In the genomic region with DNA sequence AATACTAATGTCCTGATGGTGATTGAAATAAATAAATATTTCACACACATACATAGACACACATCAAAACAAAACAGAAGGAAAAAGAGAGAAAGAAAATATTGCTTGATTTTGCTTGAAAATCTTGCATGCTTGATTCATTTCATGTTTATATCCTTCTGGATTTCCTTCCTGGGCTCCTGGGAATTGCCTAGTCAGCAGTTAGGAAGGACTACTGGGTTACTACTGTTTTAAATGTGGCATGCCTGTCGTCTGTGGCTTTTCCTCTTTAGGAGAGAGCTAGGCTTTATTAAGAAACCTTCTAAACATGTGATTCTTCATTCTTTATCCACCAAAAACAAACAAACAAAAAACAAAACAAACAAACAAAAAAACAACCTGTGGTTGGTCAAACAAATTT, we compare ENCODE assay signal across 28 cellular contexts.
DNase-seq lines count a peak whose midpoint lies in the region; ATAC-seq, FAIRE-seq and TF ChIP-seq lines count a peak whose summit lies in the region.
"Had no signal": no experiment of that assay in that cellular context is flagged by ENCODE, and none has a peak within 500 bp of the region (broad histone marks: within the 10 kb centered on the region; RNA-seq: fewer than 3 reads in every experiment).

No MANE protein-coding gene starts in this region.

- H3K27me3 Mint-ChIP-seq in HFFc6 (ENCODE audit: insufficient read depth) (no peaks in the 10 kb centered on the region; the same call in 1 of the 2 replicates), astrocyte (ENCODE audit: low read depth, unreplicated experiment) (no peaks in the 10 kb centered on the region)
- H3K27me3 Mint-ChIP-seq: activated CD4-positive, alpha-beta T cell treated with anti-CD3 and anti-CD28 coated beads, Interleukin-2, amount 10 ng/mL, durations not matched to agents 24 days and 14 days; CD4-positive, alpha-beta memory T cell; central memory CD8-positive, alpha-beta T cell; naive B cell; stimulated activated naive CD8-positive, alpha-beta T cell treated with anti-CD3 and anti-CD28 coated beads, Interleukin-15, amount 100 ng/mL, for 72 hours; T-helper 17 cell had no signal

- no peak for DNase-seq in HFFc6
- no peak for DNase-seq in astrocyte (ENCODE audit: low read depth)
- peak; percentile 44 for DNase-seq in fibroblast of villous mesenchyme (ENCODE audit: low read depth)
- DNase-seq in body of pancreas = no peak
- DNase-seq in left cardiac atrium = no peak
- no peak for DNase-seq in WERI-Rb-1
- DNase-seq: activated CD4-positive, alpha-beta T cell treated with anti-CD3 and anti-CD28 coated beads, Interleukin-2, amount 10 ng/mL, durations not matched to agents 24 days and 14 days; activated naive CD4-positive, alpha-beta T cell treated with anti-CD3 and anti-CD28 coated beads, Interleukin-2, amount 50 U/mL, for 16 hours; anterior cingulate cortex; CD4-positive, alpha-beta memory T cell; DMS 273 treated with DMSO at 0.1 percent for 48 hours; left colon; MM.1S; naive B cell; NCI-H1436; NCI-H524 treated with DMSO at 0.1 percent for 48 hours; ovary; stimulated activated naive CD8-positive, alpha-beta T cell treated with anti-CD3 and anti-CD28 coated beads, Interleukin-15, amount 100 ng/mL, for 72 hours; T-helper 17 cell; tibial artery had no signal

- FAIRE-seq in astrocyte (lab: Jason Lieb, UNC) = no peak
- FAIRE-seq: endothelial cell of umbilical vein, frontal cortex had no signal

- no peaks in the 10 kb centered on the region for H4K20me1 ChIP-seq in astrocyte (ENCODE audit: insufficient read depth, low read length)

- no peak for TF ChIP-seq POLR2A in body of pancreas (IDR thresholded peaks at IDR 0.05)

- H3K79me2 ChIP-seq in astrocyte (ENCODE audit: insufficient read depth, low read length) = no peaks in the 10 kb centered on the region

- H3K36me3 Mint-ChIP-seq in HFFc6 (ENCODE audit: low read depth) = peaks cover 5% of the 10 kb centered on the region
- no peaks in the 10 kb centered on the region for H3K36me3 Mint-ChIP-seq in astrocyte (ENCODE audit: low read depth, unreplicated experiment)
- H3K36me3 Mint-ChIP-seq: CD4-positive, alpha-beta memory T cell; naive B cell had no signal

- WGBS in body of pancreas, 2 donors = 0 to 3% methylated on average over 1 of the region's 1 CpG

- H3K4me1 ChIP-seq in astrocyte (ENCODE audit: insufficient read depth, low read length) (no peaks in the 10 kb centered on the region), skeletal muscle satellite cell (ENCODE audit: control insufficient read depth, insufficient read depth, low read length) (peaks cover 8% of the 10 kb centered on the region), body of pancreas (no peaks in the 10 kb centered on the region)
- H3K4me1 ChIP-seq: tibial artery had no signal

- no peak for TF ChIP-seq CTCF in HFFc6 (IDR thresholded peaks at IDR 0.05)
- no peak for TF ChIP-seq CTCF in astrocyte (IDR thresholded peaks at IDR 0.05; ENCODE audit: insufficient read depth, low read depth, low read length)
- no peak for TF ChIP-seq CTCF in fibroblast of villous mesenchyme (IDR thresholded peaks at IDR 0.05; ENCODE audit: insufficient read depth, low read depth, low read length)
- TF ChIP-seq CTCF in body of pancreas (IDR thresholded peaks at IDR 0.05) = no peak
- no peak for TF ChIP-seq CTCF in WERI-Rb-1 (IDR thresholded peaks at IDR 0.05; ENCODE audit: low read depth, low read length)

- H3K27me3 ChIP-seq in astrocyte (ENCODE audit: insufficient read depth, low read length) (no peaks in the 10 kb centered on the region), skeletal muscle satellite cell (ENCODE audit: control insufficient read depth, insufficient read depth, low read length) (no peaks in the 10 kb centered on the region), body of pancreas (no peaks in the 10 kb centered on the region), WERI-Rb-1 (ENCODE audit: insufficient read depth, low read depth, severe bottlenecking) (no peaks in the 10 kb centered on the region)
- H3K27me3 ChIP-seq: ovary, SJCRH30, tibial artery had no signal

- H3K4me3 ChIP-seq in astrocyte (ENCODE audit: insufficient read depth, low read depth, low read length) = no peak overlapping the region
- no peak overlapping the region for H3K4me3 ChIP-seq in fibroblast of villous mesenchyme (ENCODE audit: low read depth, low read length)
- no peak overlapping the region for H3K4me3 ChIP-seq in skeletal muscle satellite cell (ENCODE audit: low read length)
- H3K4me3 ChIP-seq in body of pancreas = no peak overlapping the region
- no peak overlapping the region for H3K4me3 ChIP-seq in WERI-Rb-1 (ENCODE audit: low read depth, low read length)
- H3K4me3 ChIP-seq: ovary, SJCRH30, tibial artery had no signal

- ATAC-seq in body of pancreas = no peak
- ATAC-seq in left cardiac atrium = no peak
- ATAC-seq in HG03354 (IDR thresholded peaks at IDR 0.05; ENCODE audit: poor library complexity, severe bottlenecking, unreplicated experiment) = no peak
- ATAC-seq: left colon; Panc1; stimulated activated naive CD8-positive, alpha-beta T cell treated with anti-CD3 and anti-CD28 coated beads, Interleukin-15, amount 100 ng/mL, for 72 hours; T-helper 17 cell had no signal

- H3K27ac Mint-ChIP-seq in HFFc6 (peak overlapping the region; percentile 18), astrocyte (ENCODE audit: unreplicated experiment) (peak overlapping the region; percentile 95)
- H3K27ac Mint-ChIP-seq: activated CD4-positive, alpha-beta T cell treated with anti-CD3 and anti-CD28 coated beads, Interleukin-2, amount 10 ng/mL, durations not matched to agents 24 days and 14 days; activated T-helper 1 cell treated with anti-CD3 and anti-CD28 coated beads, Interleukin-12 subunit alpha, Interleukin-12 subunit beta, Interleukin-2, Interleukin-4 antibody, amounts not matched to agents 30 ng/mL and 10 ng/mL and 1 ng/mL, durations not matched to agents 14 hours and 24 hours and 36 hours; naive B cell; stimulated activated naive CD8-positive, alpha-beta T cell treated with anti-CD3 and anti-CD28 coated beads, Interleukin-15, amount 100 ng/mL, for 72 hours; T-helper 17 cell had no signal

- H3K9ac ChIP-seq in astrocyte (ENCODE audit: low read length) (no peak overlapping the region), skeletal muscle satellite cell (ENCODE audit: low read depth, low read length) (no peak overlapping the region)

- no peak overlapping the region for H2AFZ ChIP-seq in astrocyte (ENCODE audit: low read depth, low read length)

- H3K4me1 Mint-ChIP-seq in HFFc6 (ENCODE audit: low read depth) = peaks cover 44% of the 10 kb centered on the region
- peaks cover 38% of the 10 kb centered on the region for H3K4me1 Mint-ChIP-seq in astrocyte (ENCODE audit: low read depth, unreplicated experiment)
- H3K4me1 Mint-ChIP-seq: activated CD4-positive, alpha-beta T cell treated with anti-CD3 and anti-CD28 coated beads, Interleukin-2, amount 10 ng/mL, durations not matched to agents 24 days and 14 days; CD4-positive, alpha-beta memory T cell; central memory CD8-positive, alpha-beta T cell; naive B cell; stimulated activated naive CD8-positive, alpha-beta T cell treated with anti-CD3 and anti-CD28 coated beads, Interleukin-15, amount 100 ng/mL, for 72 hours; T-helper 17 cell had no signal

- peaks cover 11% of the 10 kb centered on the region for H3K9me3 Mint-ChIP-seq in HFFc6
- H3K9me3 Mint-ChIP-seq in astrocyte (ENCODE audit: unreplicated experiment) = peaks cover 9% of the 10 kb centered on the region
- H3K9me3 Mint-ChIP-seq: activated CD4-positive, alpha-beta T cell treated with anti-CD3 and anti-CD28 coated beads, Interleukin-2, amount 10 ng/mL, durations not matched to agents 24 days and 14 days had no signal

- H3K4me2 ChIP-seq in astrocyte (ENCODE audit: low read length) (no peak overlapping the region), skeletal muscle satellite cell (ENCODE audit: low read length) (peak overlapping the region; percentile 19)

- no peaks in the 10 kb centered on the region for H3K9me3 ChIP-seq in astrocyte (ENCODE audit: insufficient read depth, low read depth, low read length)
- no peaks in the 10 kb centered on the region for H3K9me3 ChIP-seq in skeletal muscle satellite cell (replicated peaks; ENCODE audit: low read length)
- no peaks in the 10 kb centered on the region for H3K9me3 ChIP-seq in body of pancreas
- no peaks in the 10 kb centered on the region for H3K9me3 ChIP-seq in WERI-Rb-1 (ENCODE audit: severe bottlenecking)
- H3K9me3 ChIP-seq: ovary had no signal

- H3K4me3 Mint-ChIP-seq in HFFc6 = peak overlapping the region; percentile 40
- H3K4me3 Mint-ChIP-seq in astrocyte (ENCODE audit: unreplicated experiment) = no peak overlapping the region
- H3K4me3 Mint-ChIP-seq: activated CD4-positive, alpha-beta T cell treated with anti-CD3 and anti-CD28 coated beads, Interleukin-2, amount 10 ng/mL, durations not matched to agents 24 days and 14 days; activated T-helper 1 cell treated with anti-CD3 and anti-CD28 coated beads, Interleukin-12 subunit alpha, Interleukin-12 subunit beta, Interleukin-2, Interleukin-4 antibody, amounts not matched to agents 30 ng/mL and 10 ng/mL and 1 ng/mL, durations not matched to agents 14 hours and 24 hours and 36 hours; CD4-positive, alpha-beta memory T cell; central memory CD8-positive, alpha-beta T cell; naive B cell; stimulated activated naive CD8-positive, alpha-beta T cell treated with anti-CD3 and anti-CD28 coated beads, Interleukin-15, amount 100 ng/mL, for 72 hours; T-helper 17 cell had no signal

- intact Hi-C loops in body of pancreas (cut with DNase I) (no loop called here), left cardiac atrium (cut with DNase I) (no loop called here)

- H3K36me3 ChIP-seq in astrocyte (ENCODE audit: insufficient read depth, low read length) (no peaks in the 10 kb centered on the region), skeletal muscle satellite cell (ENCODE audit: insufficient read depth, low read length) (no peaks in the 10 kb centered on the region), body of pancreas (replicated peaks in 1 of 2; ENCODE audit: insufficient read depth in 1 of 2, low read depth in 2 of 2) (no peaks in the 10 kb centered on the region), WERI-Rb-1 (no peaks in the 10 kb centered on the region)
- H3K36me3 ChIP-seq: ovary, SJCRH30, tibial artery had no signal

- no peak overlapping the region for H3K27ac ChIP-seq in astrocyte (ENCODE audit: low read depth, low read length)
- no peak overlapping the region for H3K27ac ChIP-seq in body of pancreas
- H3K27ac ChIP-seq in WERI-Rb-1 = no peak overlapping the region
- H3K27ac ChIP-seq: ovary, SJCRH30, tibial artery had no signal
